In genomic region chr11:131664811-131665210, GRCh38 we compare ENCODE assay signal across 18 cellular contexts.
"Had no signal": no experiment of that assay in that cellular context is flagged by ENCODE, and none has a peak within 500 bp of the region (broad histone marks: within the 10 kb centered on the region; RNA-seq: fewer than 3 reads in every experiment).

No MANE protein-coding gene starts in this region.

- H3K9ac ChIP-seq: parathyroid adenoma had no signal

- H3K4me1 ChIP-seq: parathyroid adenoma had no signal

- DNase-seq: activated CD4-positive, alpha-beta T cell treated with anti-CD3 and anti-CD28 coated beads, Interleukin-2, amount 50 U/mL, for 1 hour; activated CD8-positive, alpha-beta memory T cell treated with anti-CD3 and anti-CD28 coated beads for 24 hours; activated naive CD4-positive, alpha-beta T cell; activated naive CD8-positive, alpha-beta T cell treated with anti-CD3 and anti-CD28 coated beads, Interleukin-2, amount 10 ng/mL, durations not matched to agents 7 days and 5 days; cerebellar nuclear complex; effector memory CD8-positive, alpha-beta T cell; kidney; mesendoderm; stimulated activated CD4-positive, alpha-beta T cell treated with anti-CD3 and anti-CD28 coated beads, Interleukin-15, amount 100 ng/mL, for 24 hours; stimulated activated CD4-positive, alpha-beta T cell treated with anti-CD3 and anti-CD28 coated beads, Interleukin-4, amount 100 ng/mL, for 1 hour; stimulated activated naive B cell treated with anti-CD40 and anti-IgM and Interleukin-4, amounts not matched to agents 10 μg/mL and 1 μg/mL and 100 μg/mL, for 72 hours; T-cell; T-helper 9 cell; trophoblast cell had no signal

- H3K27ac ChIP-seq: epithelial cell of prostate, parathyroid adenoma, skin epidermis had no signal

- H3K4me3 ChIP-seq: skin epidermis had no signal

- ATAC-seq: activated CD4-positive, CD25-positive, alpha-beta regulatory T cell treated with anti-CD3 and anti-CD28 coated beads, Interleukin-2, amount 50 U/mL, for 24 hours; effector memory CD8-positive, alpha-beta T cell; stimulated activated naive B cell treated with anti-CD40 and anti-IgM and Interleukin-4, amounts not matched to agents 10 μg/mL and 1 μg/mL and 100 μg/mL, for 72 hours; T-cell had no signal
